Comparison of ENCODE assay signal across 29 cellular contexts in the genomic region with DNA sequence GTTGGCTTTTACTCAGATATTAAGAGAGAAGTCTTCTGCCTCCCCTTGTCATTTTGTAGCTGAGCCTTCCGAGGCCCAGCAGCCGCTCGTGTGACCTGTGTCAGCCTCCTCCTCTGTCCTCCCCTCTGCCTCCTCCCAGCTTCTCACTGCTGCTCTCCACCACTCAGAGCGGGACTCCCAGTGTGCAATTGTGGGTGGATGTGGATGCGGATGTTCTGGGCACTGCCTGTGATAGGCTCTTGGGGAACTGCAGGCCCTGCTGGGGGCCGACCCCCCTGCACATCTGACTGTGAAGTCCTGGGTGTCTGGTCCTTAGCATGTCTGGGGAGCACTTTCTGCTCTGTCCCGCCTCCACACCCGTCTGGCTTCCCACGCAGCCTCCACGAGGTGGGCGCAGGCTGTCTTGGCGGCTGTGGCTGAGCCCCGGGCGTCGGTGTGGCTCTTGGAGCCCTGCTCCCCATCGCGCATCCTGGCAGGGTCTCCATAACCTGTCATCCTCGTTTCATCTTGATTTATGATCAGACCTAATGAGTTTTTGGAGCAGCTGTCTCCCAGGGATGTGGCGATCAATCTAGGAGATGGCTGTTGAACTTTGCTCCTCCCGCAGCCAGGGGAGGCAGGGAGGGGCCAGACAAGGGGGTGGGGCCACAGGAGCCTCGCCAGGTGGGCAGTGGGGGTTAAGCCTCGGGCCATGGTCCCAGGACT. TPM values are rescaled to one million over a fixed set of nuclear protein-coding genes. Genes with fewer than 3 reads are reported as not detected.
DNase-seq lines count a peak whose midpoint lies in the region; ATAC-seq and TF ChIP-seq lines count a peak whose summit lies in the region.
"Had no signal": no experiment of that assay in that cellular context is flagged by ENCODE, and none has a peak within 500 bp of the region (broad histone marks: within the 10 kb centered on the region; RNA-seq: fewer than 3 reads in every experiment).

No MANE protein-coding gene starts in this region.

- no peak for ATAC-seq in SK-N-SH treated with all-trans-retinoic acid at 6 μM for 48 hours
- ATAC-seq in left colon, result peak; percentile 79
- no peak for ATAC-seq in GM18873 (IDR thresholded peaks at IDR 0.05; ENCODE audit: low FRiP score, unreplicated experiment)
- ATAC-seq: effector memory CD8-positive, alpha-beta T cell had no signal

- no peak overlapping the region for H3K4me2 ChIP-seq in SK-N-SH
- H3K4me2 ChIP-seq: PC-9 had no signal

- CTCF ChIA-PET in SK-N-SH (lab: Yijun Ruan, JAX), result interaction anchor here (0.7 to 98.1 kb wide), 3 partner anchors 26 to 40 kb away, joined by 4 to 3869 read pairs (median 77); a partner anchor contains a TSS

- no peak for TF ChIP-seq EP300 in SK-N-SH (IDR thresholded peaks at IDR 0.05; ENCODE audit: borderline replicate concordance in 1 of 2, low read depth in 1 of 2, low read length in 1 of 2)

- no peaks in the 10 kb centered on the region for H3K27me3 ChIP-seq in SK-N-SH (ENCODE audit: insufficient read depth)
- H3K27me3 ChIP-seq: sigmoid colon, tibial nerve had no signal

- peaks cover 12 to 15% of the 10 kb centered on the region in 2 experiments; a peak in 3 of 4 replicates for H3K4me1 ChIP-seq in SK-N-SH (ENCODE audit: control insufficient read depth in 1 of 2, insufficient read depth in 2 of 2, low read depth in 1 of 2, low read length in 1 of 2)
- H3K4me1 ChIP-seq: left ventricle myocardium inferior, sigmoid colon, tibial nerve had no signal

- no peak overlapping the region for H2AFZ ChIP-seq in SK-N-SH (ENCODE audit: low read depth)
- H2AFZ ChIP-seq: PC-9 had no signal

- peaks cover 3% of the 10 kb centered on the region for H3F3A ChIP-seq in SK-N-SH (replicated peaks; ENCODE audit: insufficient read depth)

- H3K36me3 ChIP-seq in SK-N-SH (replicated peaks in 1 of 2; ENCODE audit: control insufficient read depth in 1 of 2, insufficient read depth in 2 of 2, low read length in 1 of 2), result peaks cover 0 to 15% of the 10 kb centered on the region in 2 experiments

- H4K20me1 ChIP-seq in SK-N-SH (ENCODE audit: insufficient read depth), result 0 out of 2 replicates have a peak, but pooled peaks cover 3% of the 10 kb centered on the region

- intact Hi-C loops in left colon (cut with DNase I, micrococcal nuclease), result no loop called here

- H3K9me2 ChIP-seq in SK-N-SH, result no peaks in the 10 kb centered on the region

- DNase-seq in SK-N-SH (peak; percentile 60), NCI-H2171 (lab: John Stamatoyannopoulos, UW) (peak; percentile 75), left colon (no peak), T-helper 2 cell (no peak), GM20000 (ENCODE audit: low spot score) (no peak)
- DNase-seq: ACHN; activated CD4-positive, alpha-beta memory T cell treated with anti-CD3 and anti-CD28 coated beads, Interleukin-2, amount 10 ng/mL, durations not matched to agents 7 days and 5 days; activated CD8-positive, alpha-beta memory T cell treated with anti-CD3 and anti-CD28 coated beads, Interleukin-2, amount 50 U/mL, for 4 hours; activated naive CD4-positive, alpha-beta T cell treated with Interleukin-2 at 50 U/mL for 16 hours; central memory CD4-positive, alpha-beta T cell; DMS53; effector memory CD8-positive, alpha-beta T cell; erythroblast; glutamatergic neuron; HCEC 1CT; left ventricle myocardium inferior; mesendoderm; NCI-H1048; NCI-H2029; NK-92 treated with Interleukin-12 subunit alpha and Interleukin-12 subunit beta, amount 100 ng/mL, for 24 hours; PC-9; sigmoid colon; stimulated activated CD4-positive, alpha-beta T cell treated with anti-CD3 and anti-CD28 coated beads, Interleukin-4, amount 100 ng/mL, for 24 hours; T-helper 9 cell had no signal

- POLR2A ChIA-PET in SK-N-SH (lab: Yijun Ruan, JAX), result interaction anchor here (1.2 to 1.4 kb wide), 2 partner anchors 9 to 12 kb away, joined by 3 read pairs; no protein-coding TSS in a partner anchor

- TF ChIP-seq CTCF in SK-N-SH (IDR thresholded peaks at IDR 0.05) (no peak), GM20000 (IDR thresholded peaks at IDR 0.05; ENCODE audit: extremely low read depth, missing control alignments) (no peak)

- TF ChIP-seq RAD21 in SK-N-SH (IDR thresholded peaks at IDR 0.05; ENCODE audit: low read length), result no peak

- H3K4me3 ChIP-seq in SK-N-SH (ENCODE audit: low read depth in 2 of 2, low read length in 1 of 2), result no peak overlapping the region
- H3K4me3 ChIP-seq: left ventricle myocardium inferior, PC-9, sigmoid colon, tibial nerve had no signal

- WGBS in SK-N-SH (ENCODE audit: low lambda C conversion rate), result 84% methylated on average over 22 of the region's 22 CpGs

- no peak overlapping the region for H3K27ac ChIP-seq in SK-N-SH (ENCODE audit: low read depth in 2 of 2, low read length in 1 of 2)
- H3K27ac ChIP-seq: left ventricle myocardium inferior, PC-9, sigmoid colon, tibial nerve had no signal

- H3K9ac ChIP-seq in SK-N-SH, result no peak overlapping the region

- no peaks in the 10 kb centered on the region for H3K79me2 ChIP-seq in SK-N-SH (ENCODE audit: insufficient read depth)

- H3K9me3 ChIP-seq in SK-N-SH, result no peaks in the 10 kb centered on the region
- H3K9me3 ChIP-seq: left ventricle myocardium inferior, sigmoid colon, tibial nerve had no signal

TF ChIP-seq in SK-N-SH, 30 proteins besides CTCF, POLR2A, EP300 and RAD21:
- no peak for TF ChIP-seq YY1 (IDR thresholded peaks at IDR 0.05; ENCODE audit: low read depth)

TF ChIP-seq in SK-N-SH treated with all-trans-retinoic acid at 6 μM for 48 hours, 23 proteins besides CTCF, POLR2A, EP300 and RAD21:
- TF ChIP-seq ZNF70 (CRISPR knock-in tag; IDR thresholded peaks at IDR 0.05), result no peak
- TF ChIP-seq, protein P1, sequence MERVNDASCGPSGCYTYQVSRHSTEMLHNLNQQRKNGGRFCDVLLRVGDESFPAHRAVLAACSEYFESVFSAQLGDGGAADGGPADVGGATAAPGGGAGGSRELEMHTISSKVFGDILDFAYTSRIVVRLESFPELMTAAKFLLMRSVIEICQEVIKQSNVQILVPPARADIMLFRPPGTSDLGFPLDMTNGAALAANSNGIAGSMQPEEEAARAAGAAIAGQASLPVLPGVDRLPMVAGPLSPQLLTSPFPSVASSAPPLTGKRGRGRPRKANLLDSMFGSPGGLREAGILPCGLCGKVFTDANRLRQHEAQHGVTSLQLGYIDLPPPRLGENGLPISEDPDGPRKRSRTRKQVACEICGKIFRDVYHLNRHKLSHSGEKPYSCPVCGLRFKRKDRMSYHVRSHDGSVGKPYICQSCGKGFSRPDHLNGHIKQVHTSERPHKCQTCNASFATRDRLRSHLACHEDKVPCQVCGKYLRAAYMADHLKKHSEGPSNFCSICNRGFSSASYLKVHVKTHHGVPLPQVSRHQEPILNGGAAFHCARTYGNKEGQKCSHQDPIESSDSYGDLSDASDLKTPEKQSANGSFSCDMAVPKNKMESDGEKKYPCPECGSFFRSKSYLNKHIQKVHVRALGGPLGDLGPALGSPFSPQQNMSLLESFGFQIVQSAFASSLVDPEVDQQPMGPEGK (CRISPR knock-in tag; IDR thresholded peaks at IDR 0.05; ENCODE audit: borderline replicate concordance), result no peak
- no peak for TF ChIP-seq ZFP3 (CRISPR knock-in tag; IDR thresholded peaks at IDR 0.05)
- no peak for TF ChIP-seq CSDC2 (CRISPR knock-in tag; IDR thresholded peaks at IDR 0.05)

RNA-seq across cellular contexts. Expression of a gene that starts 28.1 kb away (rescaled TPM):
- polyA plus RNA-seq in SK-N-SH (2012; rRNA removed), result 0.39 and 0.45 TPM in 2 replicates
- polyA plus RNA-seq in SK-N-SH (2012; cell fraction: cytosol; rRNA removed), result 0.05 and 0.08 TPM in 2 replicates
- polyA plus RNA-seq in SK-N-SH (2012; cell fraction: nucleus; rRNA removed), result 4.1 and 9.2 TPM in 2 replicates
- under 1 TPM; 0.09 to 0.45 TPM for total RNA-seq in left colon
- total RNA-seq: myocyte had no signal
- polyA plus RNA-seq: IgD-negative memory B cell had no signal

RNA-seq across cellular contexts. Expression of a gene that starts 41.2 kb away (rescaled TPM):
- 86.7 and 89.5 TPM in 2 replicates for polyA plus RNA-seq in SK-N-SH (2012; rRNA removed)
- 38.8 and 57.6 TPM in 2 replicates for polyA plus RNA-seq in SK-N-SH (2012; cell fraction: cytosol; rRNA removed)
- 126 and 203 TPM in 2 replicates for polyA plus RNA-seq in SK-N-SH (2012; cell fraction: nucleus; rRNA removed)
- total RNA-seq in left colon, result 10 to 100 TPM; 13.0 to 17.0 TPM

RNA-seq across cellular contexts. Expression of a gene that starts 55.4 kb away (rescaled TPM):
- 117 and 190 TPM in 2 replicates for polyA plus RNA-seq in SK-N-SH (2012; rRNA removed)
- 38.1 and 64.6 TPM in 2 replicates for polyA plus RNA-seq in SK-N-SH (2012; cell fraction: cytosol; rRNA removed)
- 744 and 872 TPM in 2 replicates for polyA plus RNA-seq in SK-N-SH (2012; cell fraction: nucleus; rRNA removed)
- total RNA-seq in left colon, result 10 to 100 TPM; 30.7 to 42.8 TPM

Comparison
In these comparisons a context has a peak if more than half of its experiments do, and no peak if none do; other contexts are left out.
1. DNase-seq: peak in SK-N-SH (single experiment) and NCI-H2171 (single experiment); none in left colon (0 of 2), T-helper 2 cell (0 of 5) and GM20000 (single experiment).